ENCODE assay signal across 13 cellular contexts in genomic region chr9:125161284-125161918, GRCh38. TPM values are rescaled to one million over a fixed set of nuclear protein-coding genes. Genes with fewer than 3 reads are reported as not detected.
DNase-seq lines count a peak whose midpoint lies in the region; ATAC-seq and TF ChIP-seq lines count a peak whose summit lies in the region.
"Had no signal": no experiment of that assay in that cellular context is flagged by ENCODE, and none has a peak within 500 bp of the region (broad histone marks: within the 10 kb centered on the region; RNA-seq: fewer than 3 reads in every experiment).

No MANE protein-coding gene starts in this region.

- intact Hi-C loops in esophagus squamous epithelium (cut with DNase I) (no loop called here), A673 (cut with micrococcal nuclease; ENCODE audit: unreplicated experiment) (no loop called here)

- no peak for TF ChIP-seq POLR2A in esophagus squamous epithelium (IDR thresholded peaks at IDR 0.05)

- no TSS peak for BruUV-seq in A673 (replicated peaks; lab: Mats Ljungman, UMichigan)

- H3K27ac ChIP-seq in esophagus squamous epithelium (peak overlapping the region in 3 of 4 donors; percentile 25 to 71 (median 59)), A673 (ENCODE audit: low read depth, low read length, poor library complexity, severe bottlenecking) (no peak overlapping the region)
- H3K27ac ChIP-seq: BLaER1, pancreas had no signal

- DNase-seq in AG09319 (ENCODE audit: extremely low read depth, low read depth) (peak; percentile 44), NCI-H226 (peak; percentile 36), esophagus squamous epithelium (lab: John Stamatoyannopoulos, UW) (no peak), neural crest cell (ENCODE audit: low read depth, low spot score) (no peak), NCI-H524 treated with DMSO at 0.1 percent for 48 hours (lab: John Stamatoyannopoulos, UW) (no peak), A673 (ENCODE audit: low spot score) (no peak), NCI-H1694 treated with DMSO at 0.1 percent for 48 hours (lab: John Stamatoyannopoulos, UW) (no peak)
- DNase-seq: anterior cingulate cortex, kidney, NCI-H187 treated with DMSO at 0.1 percent for 48 hours, pancreas had no signal

- no peaks in the 10 kb centered on the region for H3K9me3 Mint-ChIP-seq in neural crest cell

- CTCF ChIA-PET in A673 (lab: Charles Lee), result interaction anchor here (0.6 kb wide), 1 partner anchor 16 kb away, joined by 3 read pairs; no protein-coding TSS in a partner anchor

- H3K4me3 ChIP-seq in esophagus squamous epithelium, result no peak overlapping the region
- H3K4me3 ChIP-seq in A673 (ENCODE audit: low read depth, low read length, poor library complexity, severe bottlenecking), result no peak overlapping the region
- H3K4me3 ChIP-seq: BLaER1, pancreas had no signal

- POLR2A ChIA-PET in A673 (lab: Charles Lee; ENCODE audit: low non-redundant PET), result no interaction called here

- H3K27ac Mint-ChIP-seq in neural crest cell (ENCODE audit: unreplicated experiment), result peak overlapping the region; percentile 94

- no peaks in the 10 kb centered on the region for H3K36me3 Mint-ChIP-seq in neural crest cell (ENCODE audit: low read depth)

- no peaks in the 10 kb centered on the region for H3K4me1 Mint-ChIP-seq in neural crest cell

- WGBS in esophagus squamous epithelium, 2 donors, result 54 to 64% methylated on average over 3 of the region's 3 CpGs

- H3K36me3 ChIP-seq in esophagus squamous epithelium, result peaks cover 0 to 48% (median 0%) of the 10 kb centered on the region in 3 donors
- peaks cover 7% of the 10 kb centered on the region for H3K36me3 ChIP-seq in A673 (ENCODE audit: insufficient read depth, low read length, poor library complexity, severe bottlenecking)
- H3K36me3 ChIP-seq: pancreas had no signal

- no peaks in the 10 kb centered on the region for H3K27me3 Mint-ChIP-seq in neural crest cell (ENCODE audit: low read depth)

- H3K9me3 ChIP-seq in esophagus squamous epithelium, result no peaks in the 10 kb centered on the region
- H3K9me3 ChIP-seq in A673 (ENCODE audit: low read depth, low read length, poor library complexity, severe bottlenecking), result no peaks in the 10 kb centered on the region
- H3K9me3 ChIP-seq: BLaER1, pancreas had no signal

- H3K4me1 ChIP-seq in esophagus squamous epithelium (peaks cover 0 to 17% (median 0%) of the 10 kb centered on the region in 3 donors), A673 (ENCODE audit: insufficient read depth, low read length, poor library complexity, severe bottlenecking) (no peaks in the 10 kb centered on the region)
- H3K4me1 ChIP-seq: BLaER1 had no signal

- ATAC-seq in GM19328 (IDR thresholded peaks at IDR 0.05; ENCODE audit: unreplicated experiment), result no peak

- H3K4me3 Mint-ChIP-seq in neural crest cell, result no peak overlapping the region

- H3K27me3 ChIP-seq in esophagus squamous epithelium (no peaks in the 10 kb centered on the region), A673 (replicated peaks; ENCODE audit: insufficient read depth, low read depth, low read length, poor library complexity) (no peaks in the 10 kb centered on the region)
- H3K27me3 ChIP-seq: BLaER1, pancreas had no signal

- TF ChIP-seq CTCF in AG09319 (IDR thresholded peaks at IDR 0.05; ENCODE audit: low read depth, low read length), result no peak
- TF ChIP-seq CTCF in esophagus squamous epithelium (IDR thresholded peaks at IDR 0.05), result no peak
- TF ChIP-seq CTCF in neural crest cell (conservative IDR thresholded peaks at IDR 0.05), result no peak
- TF ChIP-seq CTCF in A673 (conservative IDR thresholded peaks at IDR 0.05; ENCODE audit: low read depth, low read length), result no peak

RNA-seq across cellular contexts. Expression of gene SCAI, which starts 18.1 kb away (rescaled TPM):
- total RNA-seq in esophagus squamous epithelium (1 to 10 TPM; 3.3 to 9.9 (median 5.3) TPM), neural crest cell (13.1 and 15.2 TPM in 2 replicates), A673 (2021) (14.1 and 15.1 TPM in 2 replicates)

RNA-seq across cellular contexts. Expression of gene PPP6C, which starts 28.2 kb away (rescaled TPM):
- 10 to 100 TPM; 18.0 to 31.3 (median 26.6) TPM for total RNA-seq in esophagus squamous epithelium
- total RNA-seq in neural crest cell, result 45.3 and 46.2 TPM in 2 replicates
- 50.8 and 51.7 TPM in 2 replicates for total RNA-seq in A673 (2021)

RNA-seq across cellular contexts. Expression of gene RABEPK, which starts 38.9 kb away (rescaled TPM):
- total RNA-seq in esophagus squamous epithelium (10 to 100 TPM; 12.5 to 23.0 (median 15.0) TPM), neural crest cell (26.6 and 27.5 TPM in 2 replicates), A673 (2021) (32.7 and 43.6 TPM in 2 replicates)

Comparison
In these comparisons a context has a peak if more than half of its experiments do, and no peak if none do; other contexts are left out.
1. DNase-seq: peak in AG09319 (single experiment) and NCI-H226 (single experiment); none in esophagus squamous epithelium (single experiment), neural crest cell (single experiment), NCI-H524 treated with DMSO at 0.1 percent for 48 hours (single experiment), A673 (single experiment) and NCI-H1694 treated with DMSO at 0.1 percent for 48 hours (single experiment).